14 cellular contexts compared by ENCODE assay signal in genomic region chr12:108128221-108129016, GRCh38. TPM values are rescaled to one million over a fixed set of nuclear protein-coding genes. Genes with fewer than 3 reads are reported as not detected.
DNase-seq lines count a peak whose midpoint lies in the region; ATAC-seq, FAIRE-seq and TF ChIP-seq lines count a peak whose summit lies in the region.
"Had no signal": no experiment of that assay in that cellular context is flagged by ENCODE, and none has a peak within 500 bp of the region (broad histone marks: within the 10 kb centered on the region; RNA-seq: fewer than 3 reads in every experiment).

No MANE protein-coding gene starts in this region.

- H3K27ac Mint-ChIP-seq in activated CD8-positive, alpha-beta memory T cell treated with anti-CD3 and anti-CD28 coated beads, Interleukin-2, amount 10 ng/mL, durations not matched to agents 7 days and 5 days, result no peak overlapping the region
- H3K27ac Mint-ChIP-seq: activated naive CD8-positive, alpha-beta T cell had no signal

- peak overlapping the region in 1 of 3 experiments; percentile 53; a peak in 3 of 6 replicates for H3K4me3 ChIP-seq in HepG2 (replicated peaks in 1 of 3; ENCODE audit: insufficient read depth in 1 of 3, low read depth in 2 of 3, low read length in 3 of 3)
- H3K4me3 ChIP-seq in right lobe of liver, result peak overlapping the region in 1 of 3 donors; percentile 12
- peak overlapping the region; percentile 66 to 80 (median 72) for H3K4me3 ChIP-seq in esophagus muscularis mucosa
- H3K4me3 ChIP-seq in neuron (ENCODE audit: low read length), result peak overlapping the region; percentile 41
- H3K4me3 ChIP-seq: SK-N-MC had no signal

- in situ Hi-C loops in HepG2 (cut with HindIII; ENCODE audit: extremely low pct_ligation_motif_present, low pct_unique_long_range_greater_than_20kb), result no loop called here

- ATAC-seq in HepG2 (no peak), right lobe of liver (no peak), GM18505 (IDR thresholded peaks at IDR 0.05; ENCODE audit: unreplicated experiment) (no peak)
- ATAC-seq in activated CD8-positive, alpha-beta memory T cell treated with anti-CD3 and anti-CD28 coated beads, Interleukin-2, amount 10 ng/mL, durations not matched to agents 7 days and 5 days, result no peak

- H3K4me2 ChIP-seq in HepG2 (ENCODE audit: low read depth, low read length), result peak overlapping the region; percentile 61

- no peaks in the 10 kb centered on the region for H4K20me1 ChIP-seq in HepG2 (ENCODE audit: insufficient read depth, low read length)

- TF ChIP-seq CTCF in HepG2 (CRISPR knock-in tag; IDR thresholded peaks at IDR 0.05) (no peak), right lobe of liver (IDR thresholded peaks at IDR 0.05) (no peak), esophagus muscularis mucosa (IDR thresholded peaks at IDR 0.05) (no peak)

- no peaks in the 10 kb centered on the region for H3K36me3 Mint-ChIP-seq in activated CD8-positive, alpha-beta memory T cell treated with anti-CD3 and anti-CD28 coated beads, Interleukin-2, amount 10 ng/mL, durations not matched to agents 7 days and 5 days
- H3K36me3 Mint-ChIP-seq: activated naive CD8-positive, alpha-beta T cell had no signal

- H3K27ac ChIP-seq in HepG2 (ENCODE audit: extremely low read length, insufficient read depth, low read length) (no peak overlapping the region), right lobe of liver (no peak overlapping the region), esophagus muscularis mucosa (replicated peaks in 1 of 4) (peak overlapping the region; percentile 88 to 95 (median 92))
- H3K27ac ChIP-seq: SK-N-MC had no signal

- H3K9ac ChIP-seq in HepG2 (ENCODE audit: insufficient read depth, low read depth, low read length), result no peak overlapping the region

- TF ChIP-seq POLR2A in HepG2 (IDR thresholded peaks at IDR 0.05; ENCODE audit: insufficient read depth in 1 of 2, low read depth in 2 of 2, low read length in 2 of 2), result no peak
- no peak for TF ChIP-seq POLR2A in right lobe of liver (IDR thresholded peaks at IDR 0.05)
- no peak for TF ChIP-seq POLR2A in esophagus muscularis mucosa (IDR thresholded peaks at IDR 0.05; ENCODE audit: low read depth)
- no peak for TF ChIP-seq POLR2A in GM18505 (IDR thresholded peaks at IDR 0.05; ENCODE audit: borderline replicate concordance, extremely low read depth, insufficient read depth, insufficient read length)

- no peaks in the 10 kb centered on the region for H3K36me3 ChIP-seq in HepG2 (replicated peaks in 1 of 2; ENCODE audit: control insufficient read depth in 1 of 2, insufficient read depth in 2 of 2, low read length in 2 of 2)
- no peaks in the 10 kb centered on the region for H3K36me3 ChIP-seq in right lobe of liver
- H3K36me3 ChIP-seq in esophagus muscularis mucosa, result no peaks in the 10 kb centered on the region
- H3K36me3 ChIP-seq in neuron (ENCODE audit: insufficient read depth, low read length), result no peaks in the 10 kb centered on the region

- CTCF ChIA-PET in HepG2 (lab: Yijun Ruan, JAX; ENCODE audit: low intra/inter-chr PET ratio, low total read pairs), result no interaction called here
- CTCF ChIA-PET in activated CD8-positive, alpha-beta memory T cell treated with anti-CD3 and anti-CD28 coated beads, Interleukin-2, amount 10 ng/mL, durations not matched to agents 7 days and 5 days (lab: Charles Lee), result no interaction called here

- H3K4me3 Mint-ChIP-seq in activated CD8-positive, alpha-beta memory T cell treated with anti-CD3 and anti-CD28 coated beads, Interleukin-2, amount 10 ng/mL, durations not matched to agents 7 days and 5 days, result no peak overlapping the region
- H3K4me3 Mint-ChIP-seq: activated naive CD8-positive, alpha-beta T cell had no signal

- intact Hi-C loops in HepG2 (cut with micrococcal nuclease; ENCODE audit: unreplicated experiment) (no loop called here), right lobe of liver (cut with DNase I) (no loop called here), esophagus muscularis mucosa (cut with DNase I) (no loop called here)

- H3K27me3 Mint-ChIP-seq in activated CD8-positive, alpha-beta memory T cell treated with anti-CD3 and anti-CD28 coated beads, Interleukin-2, amount 10 ng/mL, durations not matched to agents 7 days and 5 days, result peaks cover 57% of the 10 kb centered on the region

- POLR2A ChIA-PET in HepG2 (lab: Yijun Ruan, JAX), result no interaction called here

- DNase-seq in HepG2 (ENCODE audit: low spot score) (no peak), right lobe of liver (no peak), esophagus muscularis mucosa (ENCODE audit: extremely low spot score) (no peak), glomerular visceral epithelial cell (ENCODE audit: extremely low spot score) (no peak)
- no peak for DNase-seq in activated CD8-positive, alpha-beta memory T cell treated with anti-CD3 and anti-CD28 coated beads, Interleukin-2, amount 10 ng/mL, durations not matched to agents 7 days and 5 days
- no peak for DNase-seq in activated effector memory CD4-positive, alpha-beta T cell treated with Interleukin-2 at 50 U/mL for 16 hours
- DNase-seq: activated CD4-positive, alpha-beta T cell treated with anti-CD3 and anti-CD28 coated beads, Interleukin-2, amount 50 U/mL, for 4 hours; NCI-H774 had no signal

- H3K4me1 ChIP-seq in HepG2 (ENCODE audit: insufficient read depth, low read length) (peaks cover 5% of the 10 kb centered on the region; the same call in 1 of the 2 replicates), right lobe of liver (peaks cover 0 to 9% (median 0%) of the 10 kb centered on the region in 4 donors), esophagus muscularis mucosa (peaks cover 10 to 74% (median 68%) of the 10 kb centered on the region in 4 donors), neuron (ENCODE audit: insufficient read depth, low read length) (peaks cover 5% of the 10 kb centered on the region)

- no peaks in the 10 kb centered on the region for H3K4me1 Mint-ChIP-seq in activated CD8-positive, alpha-beta memory T cell treated with anti-CD3 and anti-CD28 coated beads, Interleukin-2, amount 10 ng/mL, durations not matched to agents 7 days and 5 days

- H3K27me3 ChIP-seq in HepG2 (ENCODE audit: control insufficient read depth in 1 of 2, insufficient read depth in 2 of 2, low read length in 2 of 2) (peaks cover 0 to 31% of the 10 kb centered on the region in 2 experiments; a peak in 3 of 5 replicates), right lobe of liver (peaks cover 0 to 21% of the 10 kb centered on the region in 2 donors), esophagus muscularis mucosa (peaks cover 0 to 18% (median 2%) of the 10 kb centered on the region in 4 donors), neuron (ENCODE audit: insufficient read depth, low read length) (peaks cover 8% of the 10 kb centered on the region)

- no peaks in the 10 kb centered on the region for H3K9me3 Mint-ChIP-seq in activated CD8-positive, alpha-beta memory T cell treated with anti-CD3 and anti-CD28 coated beads, Interleukin-2, amount 10 ng/mL, durations not matched to agents 7 days and 5 days (ENCODE audit: low read depth)

- no peaks in the 10 kb centered on the region for H3K79me2 ChIP-seq in HepG2 (ENCODE audit: insufficient read depth, low read length)

- WGBS in HepG2 (ENCODE audit: low lambda C conversion rate), result 32% methylated on average over 9 of the region's 10 CpGs
- 52% methylated on average over 9 of the region's 10 CpGs for WGBS in right lobe of liver (ENCODE audit: insufficient coverage, low coverage, low lambda C conversion rate, missing lambda C conversion rate)
- WGBS in esophagus muscularis mucosa, result 57% methylated on average over 10 of the region's 10 CpGs

- H2AFZ ChIP-seq in HepG2 (ENCODE audit: low read length) (no peak overlapping the region), neuron (ENCODE audit: low read depth, low read length) (no peak overlapping the region)

- H3K9me3 ChIP-seq in HepG2 (ENCODE audit: low read length) (no peaks in the 10 kb centered on the region), right lobe of liver (no peaks in the 10 kb centered on the region), esophagus muscularis mucosa (no peaks in the 10 kb centered on the region), neuron (ENCODE audit: low read length) (no peaks in the 10 kb centered on the region)

- FAIRE-seq in HepG2 (lab: Jason Lieb, UNC), result no peak
- FAIRE-seq: endometrium had no signal

- no peak for TF ChIP-seq EP300 in HepG2 (IDR thresholded peaks at IDR 0.05; ENCODE audit: low read depth in 2 of 2, low read length in 2 of 2)
- no peak for TF ChIP-seq EP300 in HepG2 (CRISPR knock-in tag; IDR thresholded peaks at IDR 0.05; ENCODE audit: borderline replicate concordance)
- TF ChIP-seq EP300 in esophagus muscularis mucosa (IDR thresholded peaks at IDR 0.05), result no peak

- no TSS peak for BruUV-seq in HepG2 (replicated peaks; lab: Mats Ljungman, UMichigan)

- no peak for TF ChIP-seq RAD21 in HepG2 (CRISPR knock-in tag; IDR thresholded peaks at IDR 0.05)

TF ChIP-seq in HepG2, 621 proteins besides CTCF, POLR2A, EP300 and RAD21 (continues in another document):
- no peak for TF ChIP-seq SRSF9 (IDR thresholded peaks at IDR 0.05; ENCODE audit: borderline replicate concordance, insufficient read depth, low read depth, low read length, poor library complexity, severe bottlenecking)
- no peak for TF ChIP-seq ZNF672 (CRISPR knock-in tag; IDR thresholded peaks at IDR 0.05)

RNA-seq across cellular contexts. Expression of gene WSCD2, which starts 0.7 kb away (rescaled TPM):
- total RNA-seq in HepG2 (2016; rRNA removed; fragmentation: Illumina TruSeq; extraction: Trizol) (not detected in 2 replicates), right lobe of liver (not detected), esophagus muscularis mucosa (10 to 100 TPM; 24.7 to 47.9 (median 30.4) TPM)
- total RNA-seq in HepG2 (2016; cell fraction: cytosol; rRNA removed; fragmentation: Illumina TruSeq; extraction: Trizol; ENCODE audit: low read depth), result not detected in 2 replicates
- total RNA-seq in HepG2 (2016; cell fraction: insoluble cytoplasmic fraction; rRNA removed; fragmentation: Illumina TruSeq; extraction: Trizol), result not detected in 2 replicates
- not detected in 2 replicates for total RNA-seq in HepG2 (2016; cell fraction: membrane; rRNA removed; fragmentation: Illumina TruSeq; extraction: Trizol)
- total RNA-seq in HepG2 (2016; cell fraction: nucleus; rRNA removed; fragmentation: Illumina TruSeq; extraction: Trizol), result not detected in 2 replicates
- polyA plus RNA-seq in HepG2 (2011; rRNA removed), result not detected in 2 replicates
- polyA plus RNA-seq in HepG2 (2011; cell fraction: cytosol; rRNA removed), result not detected in 2 replicates
- polyA plus RNA-seq in HepG2 (2011; cell fraction: nucleus; rRNA removed), result not detected in 2 replicates
- not detected in 2 replicates for polyA plus RNA-seq in HepG2 (2012)
- not detected in 2 replicates for polyA plus RNA-seq in HepG2 (2016; cell fraction: cytosol; fragmentation: Illumina TruSeq; extraction: Trizol; ENCODE audit: low read depth)
- not detected in 2 replicates for polyA plus RNA-seq in HepG2 (2016; cell fraction: insoluble cytoplasmic fraction; fragmentation: Illumina TruSeq; extraction: Trizol; ENCODE audit: low read depth)
- not detected in 2 replicates for polyA plus RNA-seq in HepG2 (2016; cell fraction: membrane; fragmentation: Illumina TruSeq; extraction: Trizol; ENCODE audit: low read depth)
- polyA plus RNA-seq in HepG2 (2016; cell fraction: nucleus; fragmentation: Illumina TruSeq; extraction: Trizol; ENCODE audit: insufficient read depth, low read depth), result not detected in 2 replicates
- not detected in 2 replicates for polyA minus RNA-seq in HepG2 (2011; rRNA and poly(A)+ RNA removed; ENCODE audit: low replicate concordance)
- polyA minus RNA-seq in HepG2 (2011; cell fraction: cytosol; rRNA and poly(A)+ RNA removed), result not detected in 2 replicates
- polyA minus RNA-seq in HepG2 (2011; cell fraction: nucleus; rRNA and poly(A)+ RNA removed), result not detected in 2 replicates
- total RNA-seq in activated CD8-positive, alpha-beta memory T cell treated with anti-CD3 and anti-CD28 coated beads, Interleukin-2, amount 10 ng/mL, durations not matched to agents 7 days and 5 days, result not detected
- total RNA-seq: renal cortical epithelial cell had no signal

Comparison
In these comparisons a context has a peak if more than half of its experiments do, and no peak if none do; other contexts are left out.
1. H3K27ac ChIP-seq: peak in esophagus muscularis mucosa (4 of 4); none in HepG2 (single experiment) and right lobe of liver (0 of 3).
2. RNA of gene WSCD2, which starts 0.7 kb away (total RNA-seq): 24.7 to 47.9 TPM in esophagus muscularis mucosa; not detected in HepG2, not detected in right lobe of liver and not detected in activated CD8-positive, alpha-beta memory T cell treated with anti-CD3 and anti-CD28 coated beads, Interleukin-2, amount 10 ng/mL, durations not matched to agents 7 days and 5 days; every median in the first group is over 10 times any median in the second.